Comparison of ENCODE assay signal across 22 cellular contexts in genomic region chr11:113201055-113201818, GRCh38.
A peak's percentile ranks its signal among the peaks of the same experiment; 100 is the strongest.
DNase-seq lines count a peak whose midpoint lies in the region; ATAC-seq and TF ChIP-seq lines count a peak whose summit lies in the region.
"Had no signal": no experiment of that assay in that cellular context is flagged by ENCODE, and none has a peak within 500 bp of the region (broad histone marks: within the 10 kb centered on the region; RNA-seq: fewer than 3 reads in every experiment).

No MANE protein-coding gene starts in this region.

- H3K27me3 Mint-ChIP-seq in endodermal cell (ENCODE audit: insufficient read depth), result peaks cover 5% of the 10 kb centered on the region
- peaks cover 30% of the 10 kb centered on the region for H3K27me3 Mint-ChIP-seq in activated CD8-positive, alpha-beta memory T cell treated with anti-CD3 and anti-CD28 coated beads, Interleukin-2, amount 10 ng/mL, durations not matched to agents 7 days and 5 days
- H3K27me3 Mint-ChIP-seq: activated naive CD4-positive, alpha-beta T cell treated with anti-CD3 and anti-CD28 coated beads, Interleukin-2, amount 10 ng/mL, durations not matched to agents 7 days and 5 days had no signal

- H3K4me3 ChIP-seq in endodermal cell (ENCODE audit: low read length), result no peak overlapping the region
- H3K4me3 ChIP-seq: BLaER1, esophagus muscularis mucosa, heart left ventricle, pancreas, SJCRH30, tibial nerve had no signal

- no peaks in the 10 kb centered on the region for H3K4me1 ChIP-seq in endodermal cell (ENCODE audit: control insufficient read depth, insufficient read depth, low read length)
- H3K4me1 ChIP-seq: BLaER1, pancreas, SJCRH30 had no signal

- H3K9me3 Mint-ChIP-seq in endodermal cell, result no peaks in the 10 kb centered on the region
- no peaks in the 10 kb centered on the region for H3K9me3 Mint-ChIP-seq in activated CD8-positive, alpha-beta memory T cell treated with anti-CD3 and anti-CD28 coated beads, Interleukin-2, amount 10 ng/mL, durations not matched to agents 7 days and 5 days (ENCODE audit: low read depth)
- H3K9me3 Mint-ChIP-seq: activated naive CD4-positive, alpha-beta T cell treated with anti-CD3 and anti-CD28 coated beads, Interleukin-2, amount 10 ng/mL, durations not matched to agents 7 days and 5 days had no signal

- DNase-seq in DMS 273 (lab: John Stamatoyannopoulos, UW; ENCODE audit: unreplicated experiment) (peak; percentile 28), DMS 273 treated with DMSO at 0.1 percent for 48 hours (lab: John Stamatoyannopoulos, UW) (no peak), NCI-H69 (lab: John Stamatoyannopoulos, UW) (peak; percentile 38), endodermal cell (peak; percentile 63), posterior cingulate gyrus (peak in 9 of 10 donors; percentile 38 to 95 (median 67)), GOT3 (lab: John Stamatoyannopoulos, UW) (no peak), H4 (ENCODE audit: low spot score) (no peak)
- DNase-seq in activated CD8-positive, alpha-beta memory T cell treated with anti-CD3 and anti-CD28 coated beads, Interleukin-2, amount 10 ng/mL, durations not matched to agents 7 days and 5 days, result no peak
- DNase-seq: activated CD8-positive, alpha-beta memory T cell treated with anti-CD3 and anti-CD28 coated beads, Interleukin-2, amount 50 U/mL, for 48 hours; activated naive CD4-positive, alpha-beta T cell treated with anti-CD3 and anti-CD28 coated beads, Interleukin-2, amount 10 ng/mL, durations not matched to agents 7 days and 5 days; DMS153; heart left ventricle; IMR-90; NCI-H226; pancreas; small intestine; T-helper 9 cell had no signal

- H3K4me1 Mint-ChIP-seq in endodermal cell, result peaks cover 2% of the 10 kb centered on the region
- H3K4me1 Mint-ChIP-seq in activated CD8-positive, alpha-beta memory T cell treated with anti-CD3 and anti-CD28 coated beads, Interleukin-2, amount 10 ng/mL, durations not matched to agents 7 days and 5 days, result peaks cover 7% of the 10 kb centered on the region
- H3K4me1 Mint-ChIP-seq: activated naive CD4-positive, alpha-beta T cell treated with anti-CD3 and anti-CD28 coated beads, Interleukin-2, amount 10 ng/mL, durations not matched to agents 7 days and 5 days had no signal

- no peaks in the 10 kb centered on the region for H3K36me3 Mint-ChIP-seq in endodermal cell (ENCODE audit: low read depth)
- no peaks in the 10 kb centered on the region for H3K36me3 Mint-ChIP-seq in activated CD8-positive, alpha-beta memory T cell treated with anti-CD3 and anti-CD28 coated beads, Interleukin-2, amount 10 ng/mL, durations not matched to agents 7 days and 5 days
- H3K36me3 Mint-ChIP-seq: activated naive CD4-positive, alpha-beta T cell treated with anti-CD3 and anti-CD28 coated beads, Interleukin-2, amount 10 ng/mL, durations not matched to agents 7 days and 5 days had no signal

- no peak overlapping the region for H3K9ac ChIP-seq in endodermal cell (ENCODE audit: extremely low read depth, low read length, poor library complexity, severe bottlenecking)
- H3K9ac ChIP-seq: BLaER1 had no signal

- intact Hi-C loops in posterior cingulate gyrus (cut with DNase I), result no loop called here

- CTCF ChIA-PET in activated CD8-positive, alpha-beta memory T cell treated with anti-CD3 and anti-CD28 coated beads, Interleukin-2, amount 10 ng/mL, durations not matched to agents 7 days and 5 days (lab: Charles Lee), result no interaction called here

- no peaks in the 10 kb centered on the region for H3K36me3 ChIP-seq in endodermal cell (ENCODE audit: control insufficient read depth, insufficient read depth, low read length)
- H3K36me3 ChIP-seq: BLaER1, pancreas had no signal

- no peaks in the 10 kb centered on the region for H3K9me3 ChIP-seq in endodermal cell (ENCODE audit: control insufficient read depth, low read length)
- H3K9me3 ChIP-seq: BLaER1, esophagus muscularis mucosa, heart left ventricle, pancreas, SJCRH30, tibial nerve had no signal

- no peaks in the 10 kb centered on the region for H3K27me3 ChIP-seq in endodermal cell (ENCODE audit: control insufficient read depth, insufficient read depth, low read length, poor library complexity, severe bottlenecking)
- H3K27me3 ChIP-seq: BLaER1, esophagus muscularis mucosa, heart left ventricle, SJCRH30, tibial nerve had no signal

- no peak for ATAC-seq in activated CD8-positive, alpha-beta memory T cell treated with anti-CD3 and anti-CD28 coated beads, Interleukin-2, amount 10 ng/mL, durations not matched to agents 7 days and 5 days
- ATAC-seq: pancreas had no signal

- H3K27ac Mint-ChIP-seq in endodermal cell, result no peak overlapping the region
- no peak overlapping the region for H3K27ac Mint-ChIP-seq in activated CD8-positive, alpha-beta memory T cell treated with anti-CD3 and anti-CD28 coated beads, Interleukin-2, amount 10 ng/mL, durations not matched to agents 7 days and 5 days
- H3K27ac Mint-ChIP-seq: activated naive CD4-positive, alpha-beta T cell treated with anti-CD3 and anti-CD28 coated beads, Interleukin-2, amount 10 ng/mL, durations not matched to agents 7 days and 5 days had no signal

- WGBS in endodermal cell (ENCODE audit: insufficient coverage in 1 of 2, insufficient read length in 1 of 2), 2 experiments, result 89 to 93% methylated on average over 6 to 12 of the region's 12 CpGs

- H3K27ac ChIP-seq in endodermal cell (ENCODE audit: low read depth, low read length), result no peak overlapping the region
- H3K27ac ChIP-seq: 22Rv1, BLaER1, esophagus muscularis mucosa, heart left ventricle, pancreas, SJCRH30, tibial nerve had no signal

- no peak for TF ChIP-seq CTCF in endodermal cell (conservative IDR thresholded peaks at IDR 0.05)

- no peak overlapping the region for H3K4me3 Mint-ChIP-seq in endodermal cell
- H3K4me3 Mint-ChIP-seq in activated CD8-positive, alpha-beta memory T cell treated with anti-CD3 and anti-CD28 coated beads, Interleukin-2, amount 10 ng/mL, durations not matched to agents 7 days and 5 days, result no peak overlapping the region
- H3K4me3 Mint-ChIP-seq: activated naive CD4-positive, alpha-beta T cell treated with anti-CD3 and anti-CD28 coated beads, Interleukin-2, amount 10 ng/mL, durations not matched to agents 7 days and 5 days had no signal

Comparison
In these comparisons a context has a peak if more than half of its experiments do, and no peak if none do; other contexts are left out.
1. DNase-seq: peak in DMS 273 (single experiment), NCI-H69 (single experiment), endodermal cell (single experiment) and posterior cingulate gyrus (9 of 10); none in DMS 273 treated with DMSO at 0.1 percent for 48 hours (single experiment), GOT3 (single experiment), H4 (single experiment) and activated CD8-positive, alpha-beta memory T cell treated with anti-CD3 and anti-CD28 coated beads, Interleukin-2, amount 10 ng/mL, durations not matched to agents 7 days and 5 days (single experiment).